1 cellular context compared by ENCODE assay signal in the genomic region with DNA sequence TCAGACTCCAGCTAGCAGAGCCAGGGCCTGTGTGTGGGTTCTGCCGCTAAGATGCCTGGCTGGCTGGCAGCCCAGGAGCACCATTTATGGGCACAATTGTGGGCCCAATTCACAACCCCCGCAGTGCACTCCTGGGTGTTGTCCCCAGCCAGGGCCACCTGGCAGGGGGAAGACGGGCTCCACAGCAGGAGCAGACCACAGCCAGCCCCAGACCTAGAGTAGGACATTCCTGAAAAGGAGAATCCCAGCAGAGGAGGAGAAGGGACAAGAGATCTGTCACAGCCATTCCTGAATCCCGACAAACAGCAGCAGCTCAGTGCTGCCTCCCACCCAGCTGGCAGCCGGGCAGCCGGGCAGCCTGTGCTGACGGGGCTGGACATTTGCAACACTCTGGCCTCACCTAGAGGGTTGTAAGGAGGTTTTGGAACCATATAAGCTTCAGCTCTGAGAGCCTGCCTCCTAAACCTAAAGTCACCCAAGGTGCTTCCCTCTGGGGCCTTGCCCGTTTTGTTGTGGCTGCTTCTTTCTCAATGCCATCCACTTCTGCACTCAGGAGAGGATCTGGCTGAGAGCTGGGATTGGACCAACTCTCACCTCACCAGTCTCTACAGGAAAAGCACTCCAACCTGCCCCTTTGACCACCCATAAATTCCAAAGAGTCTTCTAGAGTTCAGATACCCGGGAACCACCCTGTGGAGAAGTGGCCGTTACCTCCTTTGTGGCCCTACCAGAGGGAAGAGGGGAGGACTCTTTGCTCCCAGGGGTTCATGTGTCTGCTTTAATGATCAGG.
TF ChIP-seq lines count a peak whose summit lies in the region.

No MANE protein-coding gene starts in this region.

TF ChIP-seq in HepG2, 621 proteins besides CTCF, POLR2A, EP300 and RAD21:
- no peak for TF ChIP-seq KLF9 (CRISPR knock-in tag; IDR thresholded peaks at IDR 0.05; ENCODE audit: low read depth)
- TF ChIP-seq, protein P1, sequence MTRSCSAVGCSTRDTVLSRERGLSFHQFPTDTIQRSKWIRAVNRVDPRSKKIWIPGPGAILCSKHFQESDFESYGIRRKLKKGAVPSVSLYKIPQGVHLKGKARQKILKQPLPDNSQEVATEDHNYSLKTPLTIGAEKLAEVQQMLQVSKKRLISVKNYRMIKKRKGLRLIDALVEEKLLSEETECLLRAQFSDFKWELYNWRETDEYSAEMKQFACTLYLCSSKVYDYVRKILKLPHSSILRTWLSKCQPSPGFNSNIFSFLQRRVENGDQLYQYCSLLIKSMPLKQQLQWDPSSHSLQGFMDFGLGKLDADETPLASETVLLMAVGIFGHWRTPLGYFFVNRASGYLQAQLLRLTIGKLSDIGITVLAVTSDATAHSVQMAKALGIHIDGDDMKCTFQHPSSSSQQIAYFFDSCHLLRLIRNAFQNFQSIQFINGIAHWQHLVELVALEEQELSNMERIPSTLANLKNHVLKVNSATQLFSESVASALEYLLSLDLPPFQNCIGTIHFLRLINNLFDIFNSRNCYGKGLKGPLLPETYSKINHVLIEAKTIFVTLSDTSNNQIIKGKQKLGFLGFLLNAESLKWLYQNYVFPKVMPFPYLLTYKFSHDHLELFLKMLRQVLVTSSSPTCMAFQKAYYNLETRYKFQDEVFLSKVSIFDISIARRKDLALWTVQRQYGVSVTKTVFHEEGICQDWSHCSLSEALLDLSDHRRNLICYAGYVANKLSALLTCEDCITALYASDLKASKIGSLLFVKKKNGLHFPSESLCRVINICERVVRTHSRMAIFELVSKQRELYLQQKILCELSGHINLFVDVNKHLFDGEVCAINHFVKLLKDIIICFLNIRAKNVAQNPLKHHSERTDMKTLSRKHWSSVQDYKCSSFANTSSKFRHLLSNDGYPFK (CRISPR knock-in tag; IDR thresholded peaks at IDR 0.05; ENCODE audit: borderline replicate concordance) = 0 out of 2 replicates have a peak, but pooled peaks have one; percentile 15
- TF ChIP-seq XRCC5 (optimal IDR thresholded peaks at IDR 0.05; ENCODE audit: low read length) = peak; percentile 18
- 0 out of 2 replicates have a peak, but pooled peaks have one; percentile 47 for TF ChIP-seq HNRNPL (IDR thresholded peaks at IDR 0.05; ENCODE audit: low read depth, low read length)
- TF ChIP-seq, protein P2, sequence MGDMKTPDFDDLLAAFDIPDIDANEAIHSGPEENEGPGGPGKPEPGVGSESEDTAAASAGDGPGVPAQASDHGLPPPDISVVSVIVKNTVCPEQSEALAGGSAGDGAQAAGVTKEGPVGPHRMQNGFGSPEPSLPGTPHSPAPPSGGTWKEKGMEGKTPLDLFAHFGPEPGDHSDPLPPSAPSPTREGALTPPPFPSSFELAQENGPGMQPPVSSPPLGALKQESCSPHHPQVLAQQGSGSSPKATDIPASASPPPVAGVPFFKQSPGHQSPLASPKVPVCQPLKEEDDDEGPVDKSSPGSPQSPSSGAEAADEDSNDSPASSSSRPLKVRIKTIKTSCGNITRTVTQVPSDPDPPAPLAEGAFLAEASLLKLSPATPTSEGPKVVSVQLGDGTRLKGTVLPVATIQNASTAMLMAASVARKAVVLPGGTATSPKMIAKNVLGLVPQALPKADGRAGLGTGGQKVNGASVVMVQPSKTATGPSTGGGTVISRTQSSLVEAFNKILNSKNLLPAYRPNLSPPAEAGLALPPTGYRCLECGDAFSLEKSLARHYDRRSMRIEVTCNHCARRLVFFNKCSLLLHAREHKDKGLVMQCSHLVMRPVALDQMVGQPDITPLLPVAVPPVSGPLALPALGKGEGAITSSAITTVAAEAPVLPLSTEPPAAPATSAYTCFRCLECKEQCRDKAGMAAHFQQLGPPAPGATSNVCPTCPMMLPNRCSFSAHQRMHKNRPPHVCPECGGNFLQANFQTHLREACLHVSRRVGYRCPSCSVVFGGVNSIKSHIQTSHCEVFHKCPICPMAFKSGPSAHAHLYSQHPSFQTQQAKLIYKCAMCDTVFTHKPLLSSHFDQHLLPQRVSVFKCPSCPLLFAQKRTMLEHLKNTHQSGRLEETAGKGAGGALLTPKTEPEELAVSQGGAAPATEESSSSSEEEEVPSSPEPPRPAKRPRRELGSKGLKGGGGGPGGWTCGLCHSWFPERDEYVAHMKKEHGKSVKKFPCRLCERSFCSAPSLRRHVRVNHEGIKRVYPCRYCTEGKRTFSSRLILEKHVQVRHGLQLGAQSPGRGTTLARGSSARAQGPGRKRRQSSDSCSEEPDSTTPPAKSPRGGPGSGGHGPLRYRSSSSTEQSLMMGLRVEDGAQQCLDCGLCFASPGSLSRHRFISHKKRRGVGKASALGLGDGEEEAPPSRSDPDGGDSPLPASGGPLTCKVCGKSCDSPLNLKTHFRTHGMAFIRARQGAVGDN (CRISPR knock-in tag; IDR thresholded peaks at IDR 0.05) = peak; percentile 17; the same call in 1 of the 2 replicates
- no peak for TF ChIP-seq NAIF1 (CRISPR knock-in tag; IDR thresholded peaks at IDR 0.05; ENCODE audit: borderline replicate concordance)
- no peak for TF ChIP-seq TARDBP (CRISPR knock-in tag; IDR thresholded peaks at IDR 0.05)
- TF ChIP-seq HNRNPK (IDR thresholded peaks at IDR 0.05; ENCODE audit: low read depth, low read length, poor library complexity, severe bottlenecking) = no peak
- no peak for TF ChIP-seq NFATC3 (CRISPR knock-in tag; IDR thresholded peaks at IDR 0.05)
- no peak for TF ChIP-seq ZNF441 (CRISPR knock-in tag; IDR thresholded peaks at IDR 0.05; ENCODE audit: borderline replicate concordance)
- TF ChIP-seq NONO (IDR thresholded peaks at IDR 0.05) = no peak
- TF ChIP-seq NONO (CRISPR knock-in tag; conservative IDR thresholded peaks at IDR 0.05) = no peak
- TF ChIP-seq STAG1 (CRISPR knock-in tag; IDR thresholded peaks at IDR 0.05) = no peak
- TF ChIP-seq, protein P3, sequence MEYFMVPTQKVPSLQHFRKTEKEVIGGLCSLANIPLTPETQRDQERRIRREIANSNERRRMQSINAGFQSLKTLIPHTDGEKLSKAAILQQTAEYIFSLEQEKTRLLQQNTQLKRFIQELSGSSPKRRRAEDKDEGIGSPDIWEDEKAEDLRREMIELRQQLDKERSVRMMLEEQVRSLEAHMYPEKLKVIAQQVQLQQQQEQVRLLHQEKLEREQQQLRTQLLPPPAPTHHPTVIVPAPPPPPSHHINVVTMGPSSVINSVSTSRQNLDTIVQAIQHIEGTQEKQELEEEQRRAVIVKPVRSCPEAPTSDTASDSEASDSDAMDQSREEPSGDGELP (IDR thresholded peaks at IDR 0.05; ENCODE audit: borderline replicate concordance, low read depth) = peak; percentile 41; the same call in 1 of the 2 replicates
- no peak for TF ChIP-seq RCOR2 (CRISPR knock-in tag; IDR thresholded peaks at IDR 0.05)
TF ChIP-seq in HepG2: peak in this region for 5.
